ENCODE assay signal across 19 cellular contexts in the genomic region with DNA sequence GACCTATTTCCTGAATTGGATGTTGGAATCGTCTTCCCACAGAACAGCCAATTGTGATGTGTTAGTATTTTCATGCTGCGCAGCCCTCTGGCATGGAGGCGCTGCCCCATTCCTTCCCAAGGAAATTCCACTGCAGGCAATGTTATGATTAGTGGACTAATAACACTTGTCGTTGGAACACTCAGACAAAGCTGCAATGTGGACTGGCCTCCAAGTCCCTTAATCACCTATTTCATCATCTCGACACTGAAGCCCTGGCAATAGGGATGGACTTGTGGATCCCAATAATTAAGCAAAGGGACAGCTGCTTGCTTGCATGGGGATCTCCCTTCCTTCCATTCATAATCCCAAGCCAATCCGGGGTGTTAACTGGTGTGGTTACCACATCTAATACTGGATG. TPM values are rescaled to one million over a fixed set of nuclear protein-coding genes. Genes with fewer than 3 reads are reported as not detected.
DNase-seq lines count a peak whose midpoint lies in the region; ATAC-seq and FAIRE-seq lines count a peak whose summit lies in the region.
"Had no signal": no experiment of that assay in that cellular context is flagged by ENCODE, and none has a peak within 500 bp of the region (broad histone marks: within the 10 kb centered on the region; RNA-seq: fewer than 3 reads in every experiment).

No MANE protein-coding gene starts in this region.

- H3K9me3 ChIP-seq in SJCRH30 (replicated peaks) (no peaks in the 10 kb centered on the region), small intestine (ENCODE audit: control insufficient read depth, low read depth) (no peaks in the 10 kb centered on the region)
- H3K9me3 ChIP-seq: Caco-2 had no signal

- intact Hi-C loops in left ventricle myocardium superior (cut with micrococcal nuclease) = no loop called here

- H3K27me3 ChIP-seq in SJCRH30 (no peaks in the 10 kb centered on the region), small intestine (ENCODE audit: control insufficient read depth in 2 of 2, insufficient read depth in 2 of 2, low read length in 2 of 2) (no peaks in the 10 kb centered on the region)

- ATAC-seq in left ventricle myocardium superior (peak; percentile 87), GM21360 (IDR thresholded peaks at IDR 0.05; ENCODE audit: unreplicated experiment) (no peak)

- DNase-seq in EH (ENCODE audit: low read depth) (peak; percentile 85), SJCRH30 (peak; percentile 59 to 79), left ventricle myocardium superior (peak; percentile 37), small intestine (peak; percentile 2), NCI-H1092 (lab: John Stamatoyannopoulos, UW) (no peak), hippocampal formation (lab: John Stamatoyannopoulos, UW) (no peak)
- DNase-seq in activated naive CD4-positive, alpha-beta T cell treated with anti-CD3 and anti-CD28 coated beads, Interleukin-2, amount 50 U/mL, for 16 hours = no peak
- DNase-seq: activated CD4-positive, alpha-beta T cell treated with anti-CD3 and anti-CD28 coated beads, Interleukin-2, amount 10 ng/mL, durations not matched to agents 24 days and 14 days; anterior cingulate cortex; Caco-2; GF-D8; glutamatergic neuron; GOT3; NCI-H1092 treated with DMSO at 0.1 percent for 48 hours; NCI-H2107; NCI-H774 had no signal

- FAIRE-seq in small intestine (lab: Jason Lieb, UNC) = no peak
- FAIRE-seq: RCC 7860, TTC549 had no signal

- WGBS in small intestine, 3 donors = 40 to 52% (median 45%) methylated on average over 6 of the region's 6 CpGs

- H3K27ac ChIP-seq in SJCRH30 (peak overlapping the region; percentile 89), small intestine (ENCODE audit: low read depth in 1 of 2, low read length in 1 of 2) (no peak overlapping the region)

- no peaks in the 10 kb centered on the region for H3K36me3 ChIP-seq in SJCRH30
- no peaks in the 10 kb centered on the region for H3K36me3 ChIP-seq in small intestine (ENCODE audit: control insufficient read depth in 2 of 2, insufficient read depth in 2 of 2, low read length in 2 of 2)

- no peak overlapping the region for H3K4me3 ChIP-seq in SJCRH30
- H3K4me3 ChIP-seq in small intestine (ENCODE audit: low read depth in 1 of 2, low read length in 2 of 2) = no peak overlapping the region

- H3K4me1 ChIP-seq in SJCRH30 (peaks cover 61% of the 10 kb centered on the region), small intestine (ENCODE audit: control insufficient read depth in 2 of 2, insufficient read depth in 1 of 2, low read depth in 1 of 2, low read length in 1 of 2) (no peaks in the 10 kb centered on the region)
- H3K4me1 ChIP-seq: Caco-2 had no signal

RNA-seq across cellular contexts. Expression of gene PABIR2, which starts 59.9 kb away (rescaled TPM):
- 18.5 and 18.6 TPM in 2 replicates for total RNA-seq in SJCRH30 (2014; rRNA removed; shearing (Covaris generic))
- 10.0 TPM for total RNA-seq in left ventricle myocardium superior
- polyA plus RNA-seq in small intestine = 10 to 100 TPM; 16.8 to 23.7 (median 18.1) TPM

Comparison
In these comparisons a context has a peak if more than half of its experiments do, and no peak if none do; other contexts are left out.
1. DNase-seq: peak in EH (single experiment), SJCRH30 (2 of 2), left ventricle myocardium superior (single experiment) and small intestine (single experiment); none in NCI-H1092 (single experiment), hippocampal formation (0 of 2) and activated naive CD4-positive, alpha-beta T cell treated with anti-CD3 and anti-CD28 coated beads, Interleukin-2, amount 50 U/mL, for 16 hours (single experiment).